ENCODE assay signal across 8 cellular contexts in the genomic region with DNA sequence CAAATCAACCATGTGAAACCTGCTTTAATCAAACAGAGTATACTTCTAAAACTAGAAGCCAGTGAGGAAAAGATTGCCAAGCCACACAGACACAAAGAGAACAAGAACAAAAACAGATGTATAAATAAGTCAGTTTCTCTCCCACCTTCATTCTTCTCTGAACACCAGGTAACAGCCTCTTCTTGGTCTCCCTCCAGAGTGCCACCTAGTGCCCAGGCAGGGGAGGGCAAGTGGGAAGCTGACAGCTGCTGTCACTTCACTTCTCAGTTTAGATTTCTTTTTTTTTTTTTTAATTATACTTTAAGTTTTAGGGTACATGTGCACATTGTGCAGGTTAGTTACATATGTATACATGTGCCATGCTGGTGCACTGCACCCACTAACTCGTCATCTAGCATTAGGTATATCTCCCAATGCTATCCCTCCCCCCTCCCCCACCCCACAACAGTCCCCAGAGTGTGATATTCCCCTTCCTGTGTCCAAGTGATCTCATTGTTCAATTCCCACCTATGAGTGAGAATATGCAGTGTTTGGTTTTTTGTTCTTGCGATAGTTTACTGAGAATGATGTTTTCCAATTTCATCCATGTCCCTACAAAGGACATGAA.
DNase-seq lines count a peak whose midpoint lies in the region; ATAC-seq and TF ChIP-seq lines count a peak whose summit lies in the region.
"Not testable (repeated sequence)": the region's sequence is repeated elsewhere in the genome, so short reads cannot be mapped to it uniquely, and the experiment has no call there.

No MANE protein-coding gene starts in this region.

- H3K36me3 Mint-ChIP-seq in activated CD8-positive, alpha-beta T cell treated with anti-CD3 and anti-CD28 coated beads, Interleukin-2, amount 10 ng/mL, durations not matched to agents 7 days and 5 days (ENCODE audit: low read depth) = not testable (repeated sequence)

- 80% methylated on average over 1 of the region's 2 CpGs; no CpG with 5 or more reads in 1 of the 2 donors for WGBS in lung, 2 donors

- H3K27me3 ChIP-seq in DOHH2 (ENCODE audit: control insufficient read depth, low read length); lung (ENCODE audit: control insufficient read depth, insufficient read depth): not testable (repeated sequence)

- H3K27me3 Mint-ChIP-seq in activated CD8-positive, alpha-beta T cell treated with anti-CD3 and anti-CD28 coated beads, Interleukin-2, amount 10 ng/mL, durations not matched to agents 7 days and 5 days (ENCODE audit: low read depth) = not testable (repeated sequence)

- peak; percentile 58 for TF ChIP-seq CTCF in DOHH2 (IDR thresholded peaks at IDR 0.05; ENCODE audit: low read depth, low read length, poor library complexity, severe bottlenecking)
- TF ChIP-seq CTCF in lung (IDR thresholded peaks at IDR 0.05; ENCODE audit: control extremely low read depth, extremely low read depth) = not testable (repeated sequence)

- ATAC-seq in GM21619 (IDR thresholded peaks at IDR 0.05; ENCODE audit: unreplicated experiment) = peak; percentile 72
- peak; percentile 47 for ATAC-seq in activated CD8-positive, alpha-beta T cell treated with anti-CD3 and anti-CD28 coated beads, Interleukin-2, amount 10 ng/mL, durations not matched to agents 7 days and 5 days
- ATAC-seq in lung (ENCODE audit: insufficient read depth, low FRiP score) = not testable (repeated sequence)

- not testable (repeated sequence) for H3K4me3 ChIP-seq in DOHH2 (ENCODE audit: low read length); lung

- not testable (repeated sequence) for H3K4me2 ChIP-seq in DOHH2 (ENCODE audit: low read length)

- POLR2A ChIA-PET in activated CD8-positive, alpha-beta T cell treated with anti-CD3 and anti-CD28 coated beads, Interleukin-2, amount 10 ng/mL, durations not matched to agents 7 days and 5 days (lab: Charles Lee) = not testable (repeated sequence)

- CTCF ChIA-PET in activated CD8-positive, alpha-beta T cell treated with anti-CD3 and anti-CD28 coated beads, Interleukin-2, amount 10 ng/mL, durations not matched to agents 7 days and 5 days (lab: Charles Lee) = interaction anchor here (0.9 to 1.8 kb wide), 3 partner anchors 363 to 503 kb away, joined by 3 to 4 read pairs (median 4); no protein-coding TSS in a partner anchor

- in situ Hi-C loops in KBM-7 (cut with MboI; ENCODE audit: low pct_unique_long_range_greater_than_20kb, low sequenced_read_pairs) = not testable (repeated sequence)

- H4K20me1 ChIP-seq in DOHH2 (ENCODE audit: control insufficient read depth, insufficient read depth, low read depth, low read length) = not testable (repeated sequence)

- H3F3A ChIP-seq in DOHH2 (ENCODE audit: control insufficient read depth, insufficient read depth) = not testable (repeated sequence)

- not testable (repeated sequence) for H3K4me3 Mint-ChIP-seq in activated CD8-positive, alpha-beta T cell treated with anti-CD3 and anti-CD28 coated beads, Interleukin-2, amount 10 ng/mL, durations not matched to agents 7 days and 5 days

- not testable (repeated sequence) for H3K27ac Mint-ChIP-seq in activated CD8-positive, alpha-beta T cell treated with anti-CD3 and anti-CD28 coated beads, Interleukin-2, amount 10 ng/mL, durations not matched to agents 7 days and 5 days

- not testable (repeated sequence) for H3K36me3 ChIP-seq in DOHH2 (ENCODE audit: control insufficient read depth, low read length); lung (ENCODE audit: control insufficient read depth in 2 of 2, insufficient read depth in 2 of 2, low read length in 2 of 2)

- DNase-seq in KBM-7 = peak; percentile 32
- peak; percentile 37 for DNase-seq in OCI-M1 (lab: John Stamatoyannopoulos, UW)
- peak; percentile 71 for DNase-seq in activated CD8-positive, alpha-beta T cell treated with anti-CD3 and anti-CD28 coated beads, Interleukin-2, amount 10 ng/mL, durations not matched to agents 7 days and 5 days
- peak; percentile 3 for DNase-seq in dermis blood vessel endothelial cell
- peak; percentile 40 for DNase-seq in lung (ENCODE audit: low spot score)
- DNase-seq in stimulated activated CD8-positive, alpha-beta memory T cell treated with anti-CD3 and anti-CD28 coated beads, Interleukin-7, amount 100 ng/mL, for 4 hours (ENCODE audit: low read depth in 2 of 2) = peak; percentile 1 to 8

- H3K79me2 ChIP-seq in DOHH2 (ENCODE audit: control insufficient read depth, low read length) = not testable (repeated sequence)

- H3K9me3 ChIP-seq in DOHH2 (ENCODE audit: control insufficient read depth, insufficient read depth, low read length); lung (ENCODE audit: control insufficient read depth in 2 of 2, insufficient read depth in 1 of 2, low read length in 1 of 2): not testable (repeated sequence)

- H3K9me3 Mint-ChIP-seq in activated CD8-positive, alpha-beta T cell treated with anti-CD3 and anti-CD28 coated beads, Interleukin-2, amount 10 ng/mL, durations not matched to agents 7 days and 5 days (ENCODE audit: insufficient read depth) = not testable (repeated sequence)

- not testable (repeated sequence) for H3K27ac ChIP-seq in DOHH2 (ENCODE audit: low read depth, low read length); lung (ENCODE audit: low read depth in 1 of 2, low read length in 1 of 2)

- H3K4me1 Mint-ChIP-seq in activated CD8-positive, alpha-beta T cell treated with anti-CD3 and anti-CD28 coated beads, Interleukin-2, amount 10 ng/mL, durations not matched to agents 7 days and 5 days (ENCODE audit: low read depth) = not testable (repeated sequence)

- H3K4me1 ChIP-seq in DOHH2 (ENCODE audit: control insufficient read depth, low read length); lung (ENCODE audit: control insufficient read depth in 2 of 2, insufficient read depth in 2 of 2, low read length in 2 of 2): not testable (repeated sequence)

- not testable (repeated sequence) for H3K9me2 ChIP-seq in DOHH2 (replicated peaks; ENCODE audit: control insufficient read depth, low read length)

Comparison
In these comparisons a context has a peak if more than half of its experiments do, and no peak if none do; other contexts are left out.
1. DNase-seq: peak in every context shown above with its lines; median percentile 71 in activated CD8-positive, alpha-beta T cell treated with anti-CD3 and anti-CD28 coated beads, Interleukin-2, amount 10 ng/mL, durations not matched to agents 7 days and 5 days; 40 in lung; 37 in OCI-M1; 32 in KBM-7; 4 in stimulated activated CD8-positive, alpha-beta memory T cell treated with anti-CD3 and anti-CD28 coated beads, Interleukin-7, amount 100 ng/mL, for 4 hours; 3 in dermis blood vessel endothelial cell.